Comparison of ENCODE assay signal across 17 cellular contexts in the genomic region with DNA sequence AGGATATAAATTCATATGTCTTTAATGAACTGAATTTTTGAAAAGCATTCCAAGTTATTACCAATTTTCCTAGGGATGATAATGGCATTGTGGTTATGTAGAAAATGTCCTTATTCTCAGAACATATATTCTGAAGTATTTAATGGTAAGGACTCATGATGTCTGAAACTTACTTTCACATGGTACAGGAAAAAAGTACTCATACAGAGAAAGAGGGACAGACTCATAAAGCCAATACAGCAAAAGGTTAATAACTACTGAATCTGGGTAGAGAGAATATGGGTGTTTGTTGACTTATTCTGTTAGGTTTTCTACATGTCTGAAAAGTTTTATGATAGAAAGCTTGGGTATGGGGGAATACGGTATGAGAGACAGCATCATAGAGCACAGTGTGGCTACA.
A peak's percentile ranks its signal among the peaks of the same experiment; 100 is the strongest.
DNase-seq lines count a peak whose midpoint lies in the region; ATAC-seq and TF ChIP-seq lines count a peak whose summit lies in the region.
"Had no signal": no experiment of that assay in that cellular context is flagged by ENCODE, and none has a peak within 500 bp of the region (broad histone marks: within the 10 kb centered on the region; RNA-seq: fewer than 3 reads in every experiment).

No MANE protein-coding gene starts in this region.

- H3K27ac ChIP-seq in Karpas-422 (ENCODE audit: low read length) (peak overlapping the region; percentile 36), vagina (no peak overlapping the region)
- H3K27ac ChIP-seq: heart left ventricle had no signal

- intact Hi-C loops in vagina (cut with DNase I): no loop called here

- TF ChIP-seq CTCF in GM06990 (IDR thresholded peaks at IDR 0.05; ENCODE audit: insufficient read depth, low read length, poor library complexity, severe bottlenecking) (no peak), foreskin fibroblast (IDR thresholded peaks at IDR 0.05; ENCODE audit: low read depth, low read length) (no peak), vagina (IDR thresholded peaks at IDR 0.05) (no peak)

- peak; percentile 50 for DNase-seq in GM06990 (ENCODE audit: extremely low read depth, insufficient read length)
- DNase-seq in Karpas-422: no peak
- no peak for DNase-seq in D341Med (ENCODE audit: low spot score)
- no peak for DNase-seq in foreskin fibroblast
- no peak for DNase-seq in NCI-H2227 (lab: John Stamatoyannopoulos, UW; ENCODE audit: unreplicated experiment)
- no peak for DNase-seq in vagina (ENCODE audit: extremely low spot score in 2 of 2)
- DNase-seq: activated CD4-positive, alpha-beta T cell treated with anti-CD3 and anti-CD28 coated beads for 1 hour; central memory CD4-positive, alpha-beta T cell; DMS79 treated with DMSO at 0.1 percent for 48 hours; heart left ventricle; MM.1S; right cardiac atrium had no signal

- H3K27me3 ChIP-seq in GM06990 (replicated peaks; ENCODE audit: control insufficient read depth, insufficient read depth, low read length) (no peaks in the 10 kb centered on the region), Karpas-422 (ENCODE audit: low read length) (no peaks in the 10 kb centered on the region), vagina (no peaks in the 10 kb centered on the region)
- H3K27me3 ChIP-seq: heart left ventricle had no signal

- H3K9ac ChIP-seq in Karpas-422 (ENCODE audit: low read length): no peak overlapping the region

- H3K9me3 ChIP-seq in Karpas-422 (ENCODE audit: low read length) (no peaks in the 10 kb centered on the region), vagina (no peaks in the 10 kb centered on the region)
- H3K9me3 ChIP-seq: HAP-1, heart left ventricle had no signal

- H2AFZ ChIP-seq in Karpas-422 (ENCODE audit: low read length): no peak overlapping the region

- H3K4me3 ChIP-seq in GM06990 (replicated peaks; ENCODE audit: low read depth, low read length) (peak overlapping the region; percentile 4), Karpas-422 (ENCODE audit: low read length) (no peak overlapping the region), foreskin fibroblast (ENCODE audit: low read depth in 1 of 2, low read length in 2 of 2) (no peak overlapping the region), vagina (no peak overlapping the region)
- H3K4me3 ChIP-seq: HAP-1, heart left ventricle had no signal

- ATAC-seq in GM19043 (IDR thresholded peaks at IDR 0.05; ENCODE audit: low read depth, unreplicated experiment) (peak; percentile 70), HG02678 (IDR thresholded peaks at IDR 0.05; ENCODE audit: unreplicated experiment) (peak; percentile 72)
- ATAC-seq: heart left ventricle, left lobe of liver, right cardiac atrium, SK-N-SH treated with all-trans-retinoic acid at 6 μM for 48 hours had no signal

- no peaks in the 10 kb centered on the region for H4K20me1 ChIP-seq in Karpas-422 (ENCODE audit: insufficient read depth, low read depth, low read length)

- TF ChIP-seq POLR2A in vagina (IDR thresholded peaks at IDR 0.05): no peak

- H3K79me2 ChIP-seq in Karpas-422 (ENCODE audit: low read length): peaks cover 77% of the 10 kb centered on the region

- H3K9me2 ChIP-seq in Karpas-422 (replicated peaks; ENCODE audit: insufficient read depth, low read length): no peaks in the 10 kb centered on the region

- no peak overlapping the region for H3K4me2 ChIP-seq in Karpas-422 (ENCODE audit: low read depth, low read length, poor library complexity, severe bottlenecking)

- H3K4me1 ChIP-seq in Karpas-422 (ENCODE audit: low read length) (peaks cover 38% of the 10 kb centered on the region), vagina (no peaks in the 10 kb centered on the region)
- H3K4me1 ChIP-seq: HAP-1 had no signal

- H3K36me3 ChIP-seq in GM06990 (ENCODE audit: control insufficient read depth, insufficient read depth, low read length) (no peaks in the 10 kb centered on the region), Karpas-422 (ENCODE audit: insufficient read depth, low read length) (peaks cover 5% of the 10 kb centered on the region; the same call in 1 of the 2 replicates), vagina (peaks cover 0 to 6% of the 10 kb centered on the region in 2 donors)
- H3K36me3 ChIP-seq: HAP-1, heart left ventricle had no signal
